In the genomic region with DNA sequence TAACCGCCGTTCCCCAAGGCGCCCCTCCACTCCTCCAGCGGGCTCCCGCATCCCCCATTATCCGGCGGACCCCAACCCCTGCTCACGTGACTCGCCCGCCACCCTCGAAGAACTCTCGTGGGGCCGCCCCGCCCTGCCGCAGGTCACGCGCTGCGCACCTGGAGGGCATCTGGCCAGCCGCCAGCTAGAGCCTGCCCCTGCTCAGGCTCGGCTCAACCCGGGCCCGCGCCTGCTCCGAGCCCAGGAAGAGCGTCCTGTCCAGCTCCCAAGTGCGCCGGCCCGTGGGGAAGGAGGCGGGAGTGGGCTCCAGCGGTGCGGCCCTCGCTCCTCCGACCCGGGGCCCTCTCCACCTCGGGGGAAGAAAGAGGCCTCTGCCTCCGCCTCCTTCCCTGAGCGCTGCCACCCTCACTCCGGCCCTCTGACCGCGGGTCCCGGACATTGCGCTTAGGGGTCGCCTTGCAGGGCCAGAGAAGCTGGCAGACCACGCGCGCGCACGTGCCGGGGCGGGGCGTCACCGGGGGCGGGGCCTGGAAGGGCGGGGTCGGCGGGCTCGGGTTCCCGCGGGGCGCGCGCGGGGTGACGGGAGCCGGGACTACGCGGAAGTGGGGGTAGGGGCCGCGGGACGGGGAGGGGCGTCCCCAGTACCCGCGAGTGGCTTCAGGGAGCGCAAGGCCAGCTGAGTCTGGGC, we compare ENCODE assay signal across 8 cellular contexts. TPM values are rescaled to one million over a fixed set of nuclear protein-coding genes. Genes with fewer than 3 reads are reported as not detected.
A peak's percentile ranks its signal among the peaks of the same experiment; 100 is the strongest.
DNase-seq lines count a peak whose midpoint lies in the region; ATAC-seq, FAIRE-seq and TF ChIP-seq lines count a peak whose summit lies in the region.

No MANE protein-coding gene starts in this region.

- TF ChIP-seq RAD21 in A549 (conservative IDR thresholded peaks at IDR 0.05 in 1 of 2, IDR thresholded peaks at IDR 0.05 in 1 of 2), result no peak

- DNase-seq in A549 (ENCODE audit: low read depth in 1 of 2, low spot score in 1 of 2), result peak; percentile 24 to 85
- DNase-seq in NCI-H2196 treated with DMSO at 0.1 percent for 48 hours (lab: John Stamatoyannopoulos, UW; ENCODE audit: unreplicated experiment), result peak; percentile 86
- peak; percentile 88 to 91 for DNase-seq in activated CD4-positive, alpha-beta T cell treated with anti-CD3 and anti-CD28 coated beads for 4 hours
- peak; percentile 71 for DNase-seq in choroid plexus epithelial cell (ENCODE audit: low read depth)
- peak; percentile 92 for DNase-seq in left kidney (ENCODE audit: low read depth, low spot score)
- DNase-seq in stimulated activated CD4-positive, alpha-beta T cell treated with anti-CD3 and anti-CD28 coated beads, Interleukin-1b, Interleukin-23, amount 100 ng/mL, for 4 hours (ENCODE audit: low read depth in 2 of 2), result peak; percentile 92 to 97

- peaks cover 13% of the 10 kb centered on the region; the same call in 2 of the 3 replicates for H3K4me1 ChIP-seq in A549

- no peak; the same call in 1 of the 2 replicates for TF ChIP-seq POLR2A in A549 (IDR thresholded peaks at IDR 0.05; ENCODE audit: low read length)

- 1% methylated on average over 28 of the region's 74 CpGs for WGBS in A549 (ENCODE audit: missing lambda C conversion rate)

- no peak for TF ChIP-seq EP300 in A549 (IDR thresholded peaks at IDR 0.05)

- ATAC-seq in A549 (peak; percentile 88 to 91), GM18520 (IDR thresholded peaks at IDR 0.05; ENCODE audit: unreplicated experiment) (peak; percentile 51), HG03064 (IDR thresholded peaks at IDR 0.05; ENCODE audit: low read depth, unreplicated experiment) (peak; percentile 58)

- CTCF ChIA-PET in A549 (lab: Yijun Ruan, JAX), result interaction anchor here (0.7 to 4.7 kb wide), 27 partner anchors 8 to 477 kb away, joined by 3 to 28 read pairs (median 5); partner anchors contain the start of genes HMGN2 and RPS6KA1

- H3K9me3 ChIP-seq in A549, result no peaks in the 10 kb centered on the region

- peak overlapping the region; percentile 81 for H3K4me2 ChIP-seq in A549

- no peak for TF ChIP-seq CTCF in A549 (IDR thresholded peaks at IDR 0.05)
- TF ChIP-seq CTCF in choroid plexus epithelial cell (conservative IDR thresholded peaks at IDR 0.05; ENCODE audit: low read depth, low read length), result no peak

- H3K4me3 ChIP-seq in A549, result peak overlapping the region; percentile 59
- H3K4me3 ChIP-seq in choroid plexus epithelial cell (ENCODE audit: low read depth, low read length), result peak overlapping the region; percentile 82

- FAIRE-seq in A549 (lab: Jason Lieb, UNC), result no peak

- peak overlapping the region; percentile 90 to 99 for H3K27ac ChIP-seq in A549

- POLR2A ChIA-PET in A549 (lab: Yijun Ruan, JAX), result interaction anchor here (0.6 to 2.5 kb wide), 14 partner anchors 11 to 417 kb away, joined by 3 to 25 read pairs (median 4); partner anchors contain the start of genes DHDDS, HMGN2, PIGV and RPS6KA1

TF ChIP-seq in A549, 52 proteins besides CTCF, POLR2A, EP300 and RAD21 (continues in another document):
- TF ChIP-seq EHMT2 (IDR thresholded peaks at IDR 0.05; ENCODE audit: low read depth) (no peak), MYC (IDR thresholded peaks at IDR 0.05; ENCODE audit: borderline replicate concordance, low read length) (no peak; the same call in 1 of the 2 replicates), CHD4 (IDR thresholded peaks at IDR 0.05; ENCODE audit: borderline replicate concordance) (no peak), HES2 (IDR thresholded peaks at IDR 0.05) (no peak), GATA3 (IDR thresholded peaks at IDR 0.05; ENCODE audit: borderline replicate concordance) (peak; percentile 29; the same call in 1 of the 2 replicates), RNF2 (IDR thresholded peaks at IDR 0.05; ENCODE audit: borderline replicate concordance, low read depth) (peak; percentile 69; the same call in 1 of the 2 replicates), ZC3H11A (IDR thresholded peaks at IDR 0.05) (no peak), KDM5A (IDR thresholded peaks at IDR 0.05) (no peak), JUN (IDR thresholded peaks at IDR 0.05) (peak; percentile 51 to 68; a peak in 4 of 5 replicates), CBX2 (IDR thresholded peaks at IDR 0.05; ENCODE audit: borderline replicate concordance, low read depth) (no peak), CEBPB (IDR thresholded peaks at IDR 0.05) (no peak), FOSB (CRISPR knock-in tag; IDR thresholded peaks at IDR 0.05) (no peak), SMC3 (IDR thresholded peaks at IDR 0.05) (no peak), HOXB5 (CRISPR knock-in tag; IDR thresholded peaks at IDR 0.05) (0 out of 2 replicates have a peak, but pooled peaks have one; percentile 12), NPAS2 (CRISPR knock-in tag; IDR thresholded peaks at IDR 0.05; ENCODE audit: borderline replicate concordance) (0 out of 2 replicates have a peak, but pooled peaks have one; percentile 24), MAFK (IDR thresholded peaks at IDR 0.05; ENCODE audit: partially characterized antibody) (no peak), HEYL (CRISPR knock-in tag; IDR thresholded peaks at IDR 0.05) (no peak)
- TF ChIP-seq, protein P1, sequence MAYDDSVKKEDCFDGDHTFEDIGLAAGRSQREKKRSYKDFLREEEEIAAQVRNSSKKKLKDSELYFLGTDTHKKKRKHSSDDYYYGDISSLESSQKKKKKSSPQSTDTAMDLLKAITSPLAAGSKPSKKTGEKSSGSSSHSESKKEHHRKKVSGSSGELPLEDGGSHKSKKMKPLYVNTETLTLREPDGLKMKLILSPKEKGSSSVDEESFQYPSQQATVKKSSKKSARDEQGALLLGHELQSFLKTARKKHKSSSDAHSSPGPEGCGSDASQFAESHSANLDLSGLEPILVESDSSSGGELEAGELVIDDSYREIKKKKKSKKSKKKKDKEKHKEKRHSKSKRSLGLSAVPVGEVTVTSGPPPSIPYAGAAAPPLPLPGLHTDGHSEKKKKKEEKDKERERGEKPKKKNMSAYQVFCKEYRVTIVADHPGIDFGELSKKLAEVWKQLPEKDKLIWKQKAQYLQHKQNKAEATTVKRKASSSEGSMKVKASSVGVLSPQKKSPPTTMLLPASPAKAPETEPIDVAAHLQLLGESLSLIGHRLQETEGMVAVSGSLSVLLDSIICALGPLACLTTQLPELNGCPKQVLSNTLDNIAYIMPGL (CRISPR knock-in tag; IDR thresholded peaks at IDR 0.05; ENCODE audit: borderline replicate concordance), result no peak
- TF ChIP-seq, protein P2, sequence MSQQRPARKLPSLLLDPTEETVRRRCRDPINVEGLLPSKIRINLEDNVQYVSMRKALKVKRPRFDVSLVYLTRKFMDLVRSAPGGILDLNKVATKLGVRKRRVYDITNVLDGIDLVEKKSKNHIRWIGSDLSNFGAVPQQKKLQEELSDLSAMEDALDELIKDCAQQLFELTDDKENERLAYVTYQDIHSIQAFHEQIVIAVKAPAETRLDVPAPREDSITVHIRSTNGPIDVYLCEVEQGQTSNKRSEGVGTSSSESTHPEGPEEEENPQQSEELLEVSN (IDR thresholded peaks at IDR 0.05; ENCODE audit: borderline replicate concordance, low read depth), result peak; percentile 85
- TF ChIP-seq, protein P3, sequence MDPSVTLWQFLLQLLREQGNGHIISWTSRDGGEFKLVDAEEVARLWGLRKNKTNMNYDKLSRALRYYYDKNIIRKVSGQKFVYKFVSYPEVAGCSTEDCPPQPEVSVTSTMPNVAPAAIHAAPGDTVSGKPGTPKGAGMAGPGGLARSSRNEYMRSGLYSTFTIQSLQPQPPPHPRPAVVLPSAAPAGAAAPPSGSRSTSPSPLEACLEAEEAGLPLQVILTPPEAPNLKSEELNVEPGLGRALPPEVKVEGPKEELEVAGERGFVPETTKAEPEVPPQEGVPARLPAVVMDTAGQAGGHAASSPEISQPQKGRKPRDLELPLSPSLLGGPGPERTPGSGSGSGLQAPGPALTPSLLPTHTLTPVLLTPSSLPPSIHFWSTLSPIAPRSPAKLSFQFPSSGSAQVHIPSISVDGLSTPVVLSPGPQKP (IDR thresholded peaks at IDR 0.05; ENCODE audit: low read depth, low read length), result no peak

RNA-seq across cellular contexts. Expression of gene HMGN2, which starts 28.4 kb away (rescaled TPM):
- polyA plus RNA-seq in A549 (2011; rRNA removed), result 146 and 181 TPM in 2 replicates
- polyA plus RNA-seq in A549 (2012; cell fraction: cytosol; rRNA removed), result 273 and 310 TPM in 2 replicates
- 104 and 110 TPM in 2 replicates for polyA plus RNA-seq in A549 (2012; cell fraction: nucleus; rRNA removed)
- 290 to 380 TPM (median 310 TPM) in 3 replicates for polyA plus RNA-seq in A549 (2017; fragmentation: RNase III; extraction: RNeasy Plus Mini Kit Qiagen cat#74134 plus additional on column Dnase treatment)
- polyA minus RNA-seq in A549 (2011; rRNA and poly(A)+ RNA removed), result 21.2 and 35.6 TPM in 2 replicates

RNA-seq across cellular contexts. Expression of gene RPS6KA1, which starts 28.9 kb away (rescaled TPM):
- polyA plus RNA-seq in A549 (2011; rRNA removed) (9.8 and 11.8 TPM in 2 replicates), A549 (2017; fragmentation: RNase III; extraction: RNeasy Plus Mini Kit Qiagen cat#74134 plus additional on column Dnase treatment) (12.4 to 14.1 TPM (median 12.7 TPM) in 3 replicates)
- polyA plus RNA-seq in A549 (2012; cell fraction: cytosol; rRNA removed), result 13.7 and 16.5 TPM in 2 replicates
- 17.6 and 18.5 TPM in 2 replicates for polyA plus RNA-seq in A549 (2012; cell fraction: nucleus; rRNA removed)
- polyA minus RNA-seq in A549 (2011; rRNA and poly(A)+ RNA removed), result 24.0 and 26.2 TPM in 2 replicates

Comparison
In these comparisons a context has a peak if more than half of its experiments do, and no peak if none do; other contexts are left out.
1. Peak in every context shown above with its lines: DNase-seq, ATAC-seq, H3K4me3 ChIP-seq and H3K27ac ChIP-seq.